20 cellular contexts compared by ENCODE assay signal in genomic region chr17:77597421-77598240, GRCh38.
"Had no signal": no experiment of that assay in that cellular context is flagged by ENCODE, and none has a peak within 500 bp of the region (broad histone marks: within the 10 kb centered on the region; RNA-seq: fewer than 3 reads in every experiment).

No MANE protein-coding gene starts in this region.

- H3K27ac ChIP-seq: body of pancreas, foreskin keratinocyte, thyroid gland had no signal

- H3K4me3 Mint-ChIP-seq: activated CD8-positive, alpha-beta T cell treated with anti-CD3 and anti-CD28 coated beads, Interleukin-2, amount 10 ng/mL, durations not matched to agents 7 days and 5 days; activated naive CD4-positive, alpha-beta T cell treated with anti-CD3 and anti-CD28 coated beads for 36 hours; mesothelial cell of epicardium; naive thymus-derived CD8-positive, alpha-beta T cell; stimulated activated naive CD8-positive, alpha-beta T cell treated with anti-CD3 and anti-CD28 coated beads, Interleukin-15, Interleukin-2, amounts not matched to agents 100 ng/mL and 50 ng/mL, for 24 hours had no signal

- H3K4me1 ChIP-seq: body of pancreas, foreskin keratinocyte had no signal

- H3K27me3 Mint-ChIP-seq: naive thymus-derived CD8-positive, alpha-beta T cell had no signal

- H3K36me3 Mint-ChIP-seq: mesothelial cell of epicardium; naive thymus-derived CD8-positive, alpha-beta T cell had no signal

- DNase-seq: activated CD4-positive, alpha-beta T cell treated with anti-CD3 and anti-CD28 coated beads, Interleukin-2, amount 50 U/mL, for 1 hour; activated CD8-positive, alpha-beta T cell treated with anti-CD3 and anti-CD28 coated beads, Interleukin-2, amount 10 ng/mL, durations not matched to agents 7 days and 5 days; activated naive CD4-positive, alpha-beta T cell treated with anti-CD3 and anti-CD28 coated beads for 36 hours; activated T-cell treated with anti-CD3 and anti-CD28 coated beads, Interleukin-2, amount 50 U/mL, for 1 hour; body of pancreas; caudate nucleus; dermis blood vessel endothelial cell; effector memory CD4-positive, alpha-beta T cell; foreskin keratinocyte; kidney; stimulated activated CD4-positive, alpha-beta T cell treated with anti-CD3 and anti-CD28 coated beads, Interleukin-12 subunit alpha, Interleukin-12 subunit beta, amount 100 ng/mL, for 4 hours; thyroid gland had no signal

- ATAC-seq: activated CD4-positive, CD25-positive, alpha-beta regulatory T cell treated with anti-CD3 and anti-CD28 coated beads, Interleukin-2, amount 50 U/mL, for 24 hours; activated CD8-positive, alpha-beta T cell treated with anti-CD3 and anti-CD28 coated beads, Interleukin-2, amount 10 ng/mL, durations not matched to agents 7 days and 5 days; body of pancreas; foreskin keratinocyte; left lobe of liver; naive thymus-derived CD8-positive, alpha-beta T cell had no signal

- H3K27me3 ChIP-seq: body of pancreas, thyroid gland had no signal

- H3K9me3 Mint-ChIP-seq: activated naive CD4-positive, alpha-beta T cell treated with anti-CD3 and anti-CD28 coated beads for 36 hours; activated T-helper 2 cell treated with anti-CD3 and anti-CD28 coated beads, Interferon-gamma antibody, Interleukin-2, Interleukin-4, amounts not matched to agents 10 μg/mL and 5 μg/mL and 100 μg/mL, durations not matched to agents 14 hours and 24 hours and 36 hours; mesothelial cell of epicardium; naive thymus-derived CD8-positive, alpha-beta T cell; stimulated activated naive CD8-positive, alpha-beta T cell treated with anti-CD3 and anti-CD28 coated beads, Interleukin-15, Interleukin-2, amounts not matched to agents 100 ng/mL and 50 ng/mL, for 24 hours had no signal

- H3K4me3 ChIP-seq: body of pancreas, lung, thyroid gland had no signal

- H3K27ac Mint-ChIP-seq: activated CD8-positive, alpha-beta T cell treated with anti-CD3 and anti-CD28 coated beads, Interleukin-2, amount 10 ng/mL, durations not matched to agents 7 days and 5 days; activated naive CD4-positive, alpha-beta T cell treated with anti-CD3 and anti-CD28 coated beads for 36 hours; activated T-helper 2 cell treated with anti-CD3 and anti-CD28 coated beads, Interferon-gamma antibody, Interleukin-2, Interleukin-4, amounts not matched to agents 10 μg/mL and 5 μg/mL and 100 μg/mL, durations not matched to agents 14 hours and 24 hours and 36 hours; mesothelial cell of epicardium; progenitor cell of endocrine pancreas; stimulated activated naive CD8-positive, alpha-beta T cell treated with anti-CD3 and anti-CD28 coated beads, Interleukin-15, Interleukin-2, amounts not matched to agents 100 ng/mL and 50 ng/mL, for 24 hours had no signal

- FAIRE-seq: kidney had no signal

- H3K9me3 ChIP-seq: body of pancreas, thyroid gland had no signal

- H3K36me3 ChIP-seq: thyroid gland had no signal
